1 cellular context compared by ENCODE assay signal in the genomic region with DNA sequence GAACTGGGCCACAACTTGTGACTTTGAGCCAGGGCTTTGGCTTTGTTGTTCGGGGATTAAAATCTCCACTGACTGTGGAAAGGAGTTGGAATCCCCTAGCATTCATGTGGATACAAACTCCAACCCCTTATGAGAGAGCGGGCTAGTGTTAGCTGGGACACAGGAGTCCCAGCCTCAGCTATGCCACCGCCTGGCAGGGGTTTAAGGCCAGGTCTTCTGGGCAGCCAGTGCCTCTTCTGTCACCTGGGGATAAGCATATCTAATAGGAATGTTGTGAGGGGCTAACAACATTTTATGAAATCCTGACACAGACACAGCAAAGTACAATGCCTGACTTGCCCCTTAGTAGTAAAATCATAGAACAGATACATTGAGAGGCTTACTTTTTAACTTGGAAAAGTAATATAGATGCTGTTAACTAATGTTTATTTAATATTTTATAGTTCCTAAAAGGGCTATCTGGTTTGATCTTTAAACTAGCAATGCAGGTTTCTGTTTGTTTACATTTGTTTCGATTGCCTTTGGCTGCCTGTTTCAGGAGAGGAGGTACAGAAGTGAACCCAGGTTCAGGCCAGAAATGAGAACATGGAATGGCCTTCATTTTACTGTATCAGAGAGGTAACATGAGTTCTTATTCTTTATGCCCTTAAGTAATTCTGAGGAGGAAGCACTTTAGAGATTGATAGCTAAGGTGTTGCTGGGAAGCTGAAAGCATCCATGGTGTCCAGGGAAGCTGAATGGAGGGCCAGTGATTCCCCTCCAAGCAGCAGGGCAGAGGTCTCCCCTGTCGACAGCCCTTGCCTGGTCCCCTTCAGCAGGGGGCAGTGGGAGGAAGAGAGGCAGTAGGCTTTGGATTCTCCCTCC.
TF ChIP-seq lines count a peak whose summit lies in the region.

No MANE protein-coding gene starts in this region.

TF ChIP-seq in WTC11, 78 proteins besides CTCF, POLR2A, EP300 and RAD21 (continued from another document):
- TF ChIP-seq, protein P1, sequence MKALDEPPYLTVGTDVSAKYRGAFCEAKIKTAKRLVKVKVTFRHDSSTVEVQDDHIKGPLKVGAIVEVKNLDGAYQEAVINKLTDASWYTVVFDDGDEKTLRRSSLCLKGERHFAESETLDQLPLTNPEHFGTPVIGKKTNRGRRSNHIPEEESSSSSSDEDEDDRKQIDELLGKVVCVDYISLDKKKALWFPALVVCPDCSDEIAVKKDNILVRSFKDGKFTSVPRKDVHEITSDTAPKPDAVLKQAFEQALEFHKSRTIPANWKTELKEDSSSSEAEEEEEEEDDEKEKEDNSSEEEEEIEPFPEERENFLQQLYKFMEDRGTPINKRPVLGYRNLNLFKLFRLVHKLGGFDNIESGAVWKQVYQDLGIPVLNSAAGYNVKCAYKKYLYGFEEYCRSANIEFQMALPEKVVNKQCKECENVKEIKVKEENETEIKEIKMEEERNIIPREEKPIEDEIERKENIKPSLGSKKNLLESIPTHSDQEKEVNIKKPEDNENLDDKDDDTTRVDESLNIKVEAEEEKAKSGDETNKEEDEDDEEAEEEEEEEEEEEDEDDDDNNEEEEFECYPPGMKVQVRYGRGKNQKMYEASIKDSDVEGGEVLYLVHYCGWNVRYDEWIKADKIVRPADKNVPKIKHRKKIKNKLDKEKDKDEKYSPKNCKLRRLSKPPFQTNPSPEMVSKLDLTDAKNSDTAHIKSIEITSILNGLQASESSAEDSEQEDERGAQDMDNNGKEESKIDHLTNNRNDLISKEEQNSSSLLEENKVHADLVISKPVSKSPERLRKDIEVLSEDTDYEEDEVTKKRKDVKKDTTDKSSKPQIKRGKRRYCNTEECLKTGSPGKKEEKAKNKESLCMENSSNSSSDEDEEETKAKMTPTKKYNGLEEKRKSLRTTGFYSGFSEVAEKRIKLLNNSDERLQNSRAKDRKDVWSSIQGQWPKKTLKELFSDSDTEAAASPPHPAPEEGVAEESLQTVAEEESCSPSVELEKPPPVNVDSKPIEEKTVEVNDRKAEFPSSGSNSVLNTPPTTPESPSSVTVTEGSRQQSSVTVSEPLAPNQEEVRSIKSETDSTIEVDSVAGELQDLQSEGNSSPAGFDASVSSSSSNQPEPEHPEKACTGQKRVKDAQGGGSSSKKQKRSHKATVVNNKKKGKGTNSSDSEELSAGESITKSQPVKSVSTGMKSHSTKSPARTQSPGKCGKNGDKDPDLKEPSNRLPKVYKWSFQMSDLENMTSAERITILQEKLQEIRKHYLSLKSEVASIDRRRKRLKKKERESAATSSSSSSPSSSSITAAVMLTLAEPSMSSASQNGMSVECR (CRISPR knock-in tag; IDR thresholded peaks at IDR 0.05; ENCODE audit: borderline replicate concordance): no peak
- TF ChIP-seq GABPB1 (CRISPR knock-in tag; IDR thresholded peaks at IDR 0.05) (no peak), NR2C2 (CRISPR knock-in tag; IDR thresholded peaks at IDR 0.05) (no peak), ZNF317 (CRISPR knock-in tag; IDR thresholded peaks at IDR 0.05; ENCODE audit: borderline replicate concordance, low read depth) (no peak), RELA (CRISPR knock-in tag; IDR thresholded peaks at IDR 0.05; ENCODE audit: borderline replicate concordance) (no peak), JAZF1 (CRISPR knock-in tag; IDR thresholded peaks at IDR 0.05) (no peak), RORB (CRISPR knock-in tag; IDR thresholded peaks at IDR 0.05) (no peak), NR3C1 (CRISPR knock-in tag; conservative IDR thresholded peaks at IDR 0.05; ENCODE audit: low read depth) (no peak), PRRX2 (CRISPR knock-in tag; IDR thresholded peaks at IDR 0.05) (no peak)
- TF ChIP-seq, protein P2, sequence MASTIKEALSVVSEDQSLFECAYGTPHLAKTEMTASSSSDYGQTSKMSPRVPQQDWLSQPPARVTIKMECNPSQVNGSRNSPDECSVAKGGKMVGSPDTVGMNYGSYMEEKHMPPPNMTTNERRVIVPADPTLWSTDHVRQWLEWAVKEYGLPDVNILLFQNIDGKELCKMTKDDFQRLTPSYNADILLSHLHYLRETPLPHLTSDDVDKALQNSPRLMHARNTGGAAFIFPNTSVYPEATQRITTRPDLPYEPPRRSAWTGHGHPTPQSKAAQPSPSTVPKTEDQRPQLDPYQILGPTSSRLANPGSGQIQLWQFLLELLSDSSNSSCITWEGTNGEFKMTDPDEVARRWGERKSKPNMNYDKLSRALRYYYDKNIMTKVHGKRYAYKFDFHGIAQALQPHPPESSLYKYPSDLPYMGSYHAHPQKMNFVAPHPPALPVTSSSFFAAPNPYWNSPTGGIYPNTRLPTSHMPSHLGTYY (CRISPR knock-in tag; IDR thresholded peaks at IDR 0.05): no peak
- TF ChIP-seq, protein P3, sequence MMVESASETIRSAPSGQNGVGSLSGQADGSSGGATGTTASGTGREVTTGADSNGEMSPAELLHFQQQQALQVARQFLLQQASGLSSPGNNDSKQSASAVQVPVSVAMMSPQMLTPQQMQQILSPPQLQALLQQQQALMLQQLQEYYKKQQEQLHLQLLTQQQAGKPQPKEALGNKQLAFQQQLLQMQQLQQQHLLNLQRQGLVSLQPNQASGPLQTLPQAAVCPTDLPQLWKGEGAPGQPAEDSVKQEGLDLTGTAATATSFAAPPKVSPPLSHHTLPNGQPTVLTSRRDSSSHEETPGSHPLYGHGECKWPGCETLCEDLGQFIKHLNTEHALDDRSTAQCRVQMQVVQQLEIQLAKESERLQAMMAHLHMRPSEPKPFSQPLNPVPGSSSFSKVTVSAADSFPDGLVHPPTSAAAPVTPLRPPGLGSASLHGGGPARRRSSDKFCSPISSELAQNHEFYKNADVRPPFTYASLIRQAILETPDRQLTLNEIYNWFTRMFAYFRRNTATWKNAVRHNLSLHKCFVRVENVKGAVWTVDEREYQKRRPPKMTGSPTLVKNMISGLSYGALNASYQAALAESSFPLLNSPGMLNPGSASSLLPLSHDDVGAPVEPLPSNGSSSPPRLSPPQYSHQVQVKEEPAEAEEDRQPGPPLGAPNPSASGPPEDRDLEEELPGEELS (CRISPR knock-in tag; IDR thresholded peaks at IDR 0.05): no peak
- TF ChIP-seq, protein P4, sequence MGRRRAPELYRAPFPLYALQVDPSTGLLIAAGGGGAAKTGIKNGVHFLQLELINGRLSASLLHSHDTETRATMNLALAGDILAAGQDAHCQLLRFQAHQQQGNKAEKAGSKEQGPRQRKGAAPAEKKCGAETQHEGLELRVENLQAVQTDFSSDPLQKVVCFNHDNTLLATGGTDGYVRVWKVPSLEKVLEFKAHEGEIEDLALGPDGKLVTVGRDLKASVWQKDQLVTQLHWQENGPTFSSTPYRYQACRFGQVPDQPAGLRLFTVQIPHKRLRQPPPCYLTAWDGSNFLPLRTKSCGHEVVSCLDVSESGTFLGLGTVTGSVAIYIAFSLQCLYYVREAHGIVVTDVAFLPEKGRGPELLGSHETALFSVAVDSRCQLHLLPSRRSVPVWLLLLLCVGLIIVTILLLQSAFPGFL (CRISPR knock-in tag; IDR thresholded peaks at IDR 0.05; ENCODE audit: borderline replicate concordance): no peak
- TF ChIP-seq, protein P5, sequence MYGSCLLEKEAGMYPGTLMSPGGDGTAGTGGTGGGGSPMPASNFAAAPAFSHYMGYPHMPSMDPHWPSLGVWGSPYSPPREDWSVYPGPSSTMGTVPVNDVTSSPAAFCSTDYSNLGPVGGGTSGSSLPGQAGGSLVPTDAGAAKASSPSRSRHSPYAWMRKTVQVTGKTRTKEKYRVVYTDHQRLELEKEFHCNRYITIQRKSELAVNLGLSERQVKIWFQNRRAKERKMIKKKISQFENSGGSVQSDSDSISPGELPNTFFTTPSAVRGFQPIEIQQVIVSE (CRISPR knock-in tag; IDR thresholded peaks at IDR 0.05; ENCODE audit: borderline replicate concordance): no peak
TF ChIP-seq in WTC11: peak in this region for 0.
